In genomic region chr6:87139236-87139635, GRCh38 we compare ENCODE assay signal across 10 cellular contexts. TPM values are rescaled to one million over a fixed set of nuclear protein-coding genes. Genes with fewer than 3 reads are reported as not detected.
DNase-seq lines count a peak whose midpoint lies in the region; ATAC-seq and TF ChIP-seq lines count a peak whose summit lies in the region.
"Had no signal": no experiment of that assay in that cellular context is flagged by ENCODE, and none has a peak within 500 bp of the region (broad histone marks: within the 10 kb centered on the region; RNA-seq: fewer than 3 reads in every experiment).

No MANE protein-coding gene starts in this region.

- no peaks in the 10 kb centered on the region for H3K9me3 ChIP-seq in OCI-LY1 (ENCODE audit: low read length)

- no peaks in the 10 kb centered on the region for H3F3A ChIP-seq in OCI-LY1 (ENCODE audit: insufficient read depth, low read length)

- H3K4me1 Mint-ChIP-seq in brain (no peaks in the 10 kb centered on the region), type B pancreatic cell (ENCODE audit: unreplicated experiment) (no peaks in the 10 kb centered on the region)
- peaks cover 1% of the 10 kb centered on the region for H3K4me1 Mint-ChIP-seq in activated T-helper 2 cell treated with anti-CD3 and anti-CD28 coated beads, Interferon-gamma antibody, Interleukin-2, Interleukin-4, amounts not matched to agents 10 μg/mL and 5 μg/mL and 100 μg/mL, durations not matched to agents 14 hours and 24 hours and 36 hours (ENCODE audit: low read depth)

- no peak for DNase-seq in BJ (ENCODE audit: low read depth)
- DNase-seq in GM10248 (ENCODE audit: extremely low spot score) = peak; percentile 66
- DNase-seq in kidney epithelial cell (ENCODE audit: low read depth) = no peak
- DNase-seq in type B pancreatic cell (ENCODE audit: extremely low spot score, unreplicated experiment) = no peak
- no peak for DNase-seq in activated T-helper 2 cell treated with anti-CD3 and anti-CD28 coated beads, Interferon-gamma antibody, Interleukin-2, Interleukin-4, amounts not matched to agents 10 μg/mL and 5 μg/mL and 100 μg/mL, durations not matched to agents 14 hours and 24 hours and 36 hours (ENCODE audit: low spot score)

- H3K27ac Mint-ChIP-seq in brain (no peak overlapping the region), type B pancreatic cell (no peak overlapping the region)
- H3K27ac Mint-ChIP-seq in activated T-helper 2 cell treated with anti-CD3 and anti-CD28 coated beads, Interferon-gamma antibody, Interleukin-2, Interleukin-4, amounts not matched to agents 10 μg/mL and 5 μg/mL and 100 μg/mL, durations not matched to agents 14 hours and 24 hours and 36 hours = no peak overlapping the region
- H3K27ac Mint-ChIP-seq: T-helper 1 cell treated with Interleukin-12 subunit alpha and Interleukin-12 subunit beta and Interleukin-4 antibody, amounts not matched to agents 30 μg/mL and 1 μg/mL, for 36 hours had no signal

- no peaks in the 10 kb centered on the region for H3K4me1 ChIP-seq in OCI-LY1 (ENCODE audit: insufficient read depth, low read length, severe bottlenecking)

- H3K9ac ChIP-seq in OCI-LY1 (ENCODE audit: low read length) = no peak overlapping the region

- intact Hi-C loops in activated T-helper 2 cell treated with anti-CD3 and anti-CD28 coated beads, Interferon-gamma antibody, Interleukin-2, Interleukin-4, amounts not matched to agents 10 μg/mL and 5 μg/mL and 100 μg/mL, durations not matched to agents 14 hours and 24 hours and 36 hours (cut with micrococcal nuclease) = loop anchor here (2.0 to 5.0 kb wide), 3 partner anchors 98 to 254 kb away; partner anchors contain the start of gene SMIM8

- H3K27me3 ChIP-seq in BJ (ENCODE audit: control insufficient read depth, insufficient read depth, low read length) (no peaks in the 10 kb centered on the region; the same call in 1 of the 2 replicates), OCI-LY1 (ENCODE audit: insufficient read depth, low read length) (no peaks in the 10 kb centered on the region), kidney epithelial cell (ENCODE audit: control insufficient read depth, insufficient read depth, low read length) (no peaks in the 10 kb centered on the region)

- POLR2A ChIA-PET in BJ (lab: Charles Lee) = no interaction called here
- POLR2A ChIA-PET in GM10248 (lab: Yijun Ruan, JAX) = no interaction called here

- ATAC-seq in HG03342 (IDR thresholded peaks at IDR 0.05; ENCODE audit: unreplicated experiment) = peak; percentile 62

- H3K27me3 Mint-ChIP-seq in brain (peaks cover 18% of the 10 kb centered on the region), type B pancreatic cell (peaks cover 44% of the 10 kb centered on the region)
- peaks cover 48% of the 10 kb centered on the region for H3K27me3 Mint-ChIP-seq in activated T-helper 2 cell treated with anti-CD3 and anti-CD28 coated beads, Interferon-gamma antibody, Interleukin-2, Interleukin-4, amounts not matched to agents 10 μg/mL and 5 μg/mL and 100 μg/mL, durations not matched to agents 14 hours and 24 hours and 36 hours (ENCODE audit: low read depth)

- H3K4me3 ChIP-seq in BJ (ENCODE audit: low read depth, low read length) (no peak overlapping the region), OCI-LY1 (ENCODE audit: low read depth, low read length, poor library complexity, severe bottlenecking) (no peak overlapping the region), kidney epithelial cell (ENCODE audit: low read depth, low read length) (no peak overlapping the region)

- no peaks in the 10 kb centered on the region for H3K9me2 ChIP-seq in OCI-LY1 (ENCODE audit: low read depth, low read length)

- no peaks in the 10 kb centered on the region for H4K20me1 ChIP-seq in OCI-LY1 (ENCODE audit: insufficient read depth, low read length)

- no peak overlapping the region for H2AFZ ChIP-seq in OCI-LY1 (ENCODE audit: low read length)

- peaks cover 13 to 26% (median 23%) of the 10 kb centered on the region in 5 experiments for H3K9me3 Mint-ChIP-seq in brain
- peaks cover 6% of the 10 kb centered on the region for H3K9me3 Mint-ChIP-seq in type B pancreatic cell
- H3K9me3 Mint-ChIP-seq in activated T-helper 2 cell treated with anti-CD3 and anti-CD28 coated beads, Interferon-gamma antibody, Interleukin-2, Interleukin-4, amounts not matched to agents 10 μg/mL and 5 μg/mL and 100 μg/mL, durations not matched to agents 14 hours and 24 hours and 36 hours = peaks cover 7% of the 10 kb centered on the region
- H3K9me3 Mint-ChIP-seq: T-helper 1 cell treated with Interleukin-12 subunit alpha and Interleukin-12 subunit beta and Interleukin-4 antibody, amounts not matched to agents 30 μg/mL and 1 μg/mL, for 36 hours had no signal

- H3K4me3 Mint-ChIP-seq in brain (no peak overlapping the region), type B pancreatic cell (no peak overlapping the region)
- no peak overlapping the region for H3K4me3 Mint-ChIP-seq in activated T-helper 2 cell treated with anti-CD3 and anti-CD28 coated beads, Interferon-gamma antibody, Interleukin-2, Interleukin-4, amounts not matched to agents 10 μg/mL and 5 μg/mL and 100 μg/mL, durations not matched to agents 14 hours and 24 hours and 36 hours (ENCODE audit: low read depth)
- H3K4me3 Mint-ChIP-seq: T-helper 1 cell treated with Interleukin-12 subunit alpha and Interleukin-12 subunit beta and Interleukin-4 antibody, amounts not matched to agents 30 μg/mL and 1 μg/mL, for 36 hours had no signal

- no peaks in the 10 kb centered on the region for H3K79me2 ChIP-seq in OCI-LY1 (ENCODE audit: insufficient read depth, low read length)

- no peak overlapping the region for H3K27ac ChIP-seq in OCI-LY1 (ENCODE audit: low read depth, low read length, poor library complexity, severe bottlenecking)

- CTCF ChIA-PET in BJ (lab: Yijun Ruan, JAX) (interaction anchor here (0.8 to 3.5 kb wide), 20 partner anchors 8 to 489 kb away, joined by 3 to 19 read pairs (median 4); partner anchors contain the start of gene ZNF292), GM10248 (lab: Yijun Ruan, JAX) (interaction anchor here (0.9 to 4.1 kb wide), 24 partner anchors 9 to 997 kb away, joined by 3 to 24 read pairs (median 4); partner anchors contain the start of gene C6orf163)

- TF ChIP-seq CTCF in BJ (IDR thresholded peaks at IDR 0.05; ENCODE audit: insufficient read depth, low read depth, low read length) (peak; percentile 73), GM10248 (IDR thresholded peaks at IDR 0.05; ENCODE audit: control extremely low read depth, extremely low read depth, low read depth, missing control alignments) (peak; percentile 71), OCI-LY1 (IDR thresholded peaks at IDR 0.05; ENCODE audit: low read length) (peak; percentile 79), brain (conservative IDR thresholded peaks at IDR 0.05) (peak; percentile 45 to 57), kidney epithelial cell (IDR thresholded peaks at IDR 0.05; ENCODE audit: insufficient read depth, low read length, poor library complexity, severe bottlenecking) (peak; percentile 56), type B pancreatic cell (conservative IDR thresholded peaks at IDR 0.05) (peak; percentile 73)

- H3K36me3 Mint-ChIP-seq in brain (no peaks in the 10 kb centered on the region), type B pancreatic cell (no peaks in the 10 kb centered on the region)
- H3K36me3 Mint-ChIP-seq in activated T-helper 2 cell treated with anti-CD3 and anti-CD28 coated beads, Interferon-gamma antibody, Interleukin-2, Interleukin-4, amounts not matched to agents 10 μg/mL and 5 μg/mL and 100 μg/mL, durations not matched to agents 14 hours and 24 hours and 36 hours (ENCODE audit: low read depth) = no peaks in the 10 kb centered on the region

- H3K36me3 ChIP-seq in BJ (ENCODE audit: control insufficient read depth, insufficient read depth, low read length) (no peaks in the 10 kb centered on the region), OCI-LY1 (ENCODE audit: insufficient read depth, low read length) (no peaks in the 10 kb centered on the region), kidney epithelial cell (ENCODE audit: control insufficient read depth, insufficient read depth, low read length) (no peaks in the 10 kb centered on the region)

- H3K4me2 ChIP-seq in OCI-LY1 (ENCODE audit: low read length) = no peak overlapping the region

RNA-seq across cellular contexts. Expression of gene ZNF292, which starts 16.1 kb away (rescaled TPM):
- polyA plus RNA-seq in BJ (2011; rRNA removed) (4.1 and 8.5 TPM in 2 replicates), brain (ENCODE audit: insufficient read depth, low read depth, low replicate concordance) (2.9 TPM)
- 18.8 and 19.1 TPM in 2 replicates for polyA minus RNA-seq in BJ (2011; rRNA and poly(A)+ RNA removed)
- total RNA-seq in kidney epithelial cell (30.2 and 35.8 TPM in 2 replicates), type B pancreatic cell (ENCODE audit: low replicate concordance) (40.2 and 61.1 TPM in 2 replicates)
- 56.2 and 62.7 TPM in 2 replicates for total RNA-seq in activated T-helper 2 cell treated with anti-CD3 and anti-CD28 coated beads, Interferon-gamma antibody, Interleukin-2, Interleukin-4, amounts not matched to agents 10 μg/mL and 5 μg/mL and 100 μg/mL, durations not matched to agents 14 hours and 24 hours and 36 hours

RNA-seq across cellular contexts. Expression of gene CGA, which starts 44.3 kb away (rescaled TPM):
- 2.5 and 2.6 TPM in 2 replicates for polyA plus RNA-seq in BJ (2011; rRNA removed)
- not detected in 2 replicates for polyA minus RNA-seq in BJ (2011; rRNA and poly(A)+ RNA removed)
- polyA plus RNA-seq in brain (ENCODE audit: insufficient read depth, low read depth, low replicate concordance) = not detected
- not detected in 2 replicates for total RNA-seq in kidney epithelial cell
- 0.43 and 30.3 TPM in 2 replicates for total RNA-seq in type B pancreatic cell (ENCODE audit: low replicate concordance)
- total RNA-seq in activated T-helper 2 cell treated with anti-CD3 and anti-CD28 coated beads, Interferon-gamma antibody, Interleukin-2, Interleukin-4, amounts not matched to agents 10 μg/mL and 5 μg/mL and 100 μg/mL, durations not matched to agents 14 hours and 24 hours and 36 hours = 0.44 and 0.59 TPM in 2 replicates
- total RNA-seq: skeletal muscle tissue had no signal
